7 cellular contexts compared by ENCODE assay signal in genomic region chrX:45771114-45771513, GRCh38.
DNase-seq lines count a peak whose midpoint lies in the region; ATAC-seq and TF ChIP-seq lines count a peak whose summit lies in the region.

No MANE protein-coding gene starts in this region.

- H3K4me3 ChIP-seq in foreskin fibroblast (ENCODE audit: low read depth in 1 of 2, low read length in 2 of 2) (peak overlapping the region; percentile 63 to 83), skeletal muscle tissue (ENCODE audit: low read length in 3 of 3) (peak overlapping the region in 1 of 3 donors; percentile 15), OCI-LY7 (ENCODE audit: low read depth, low read length, poor library complexity, severe bottlenecking) (no peak overlapping the region)

- no peaks in the 10 kb centered on the region for H3K36me3 Mint-ChIP-seq in T-helper 17 cell (ENCODE audit: low read depth)

- no peak for ATAC-seq in T-helper 17 cell
- ATAC-seq in GM21423 (IDR thresholded peaks at IDR 0.05; ENCODE audit: unreplicated experiment) = no peak

- TF ChIP-seq CTCF in foreskin fibroblast (IDR thresholded peaks at IDR 0.05; ENCODE audit: low read depth, low read length) = no peak
- no peak for TF ChIP-seq CTCF in OCI-LY7 (conservative IDR thresholded peaks at IDR 0.05; ENCODE audit: low read length)

- H4K20me1 ChIP-seq in OCI-LY7 (ENCODE audit: insufficient read depth, low read length) = no peaks in the 10 kb centered on the region

- H3K4me1 ChIP-seq in skeletal muscle tissue (ENCODE audit: control insufficient read depth in 3 of 3, insufficient read depth in 3 of 3, low read length in 3 of 3) (peaks cover 0 to 4% (median 2%) of the 10 kb centered on the region in 3 donors), OCI-LY7 (ENCODE audit: insufficient read depth, low read length, poor library complexity, severe bottlenecking) (no peaks in the 10 kb centered on the region)

- H3K27me3 Mint-ChIP-seq in T-helper 17 cell = no peaks in the 10 kb centered on the region

- peak overlapping the region; percentile 95 for H3K27ac Mint-ChIP-seq in T-helper 17 cell

- H3K9ac ChIP-seq in skeletal muscle tissue (ENCODE audit: low read depth in 1 of 3, low read length in 3 of 3) = no peak overlapping the region

- H3K9me3 ChIP-seq in T-helper 17 cell (ENCODE audit: control insufficient read depth, low read length, poor library complexity, severe bottlenecking) = no peaks in the 10 kb centered on the region
- H3K9me3 ChIP-seq in skeletal muscle tissue (ENCODE audit: control insufficient read depth in 3 of 3, low read length in 3 of 3) = no peaks in the 10 kb centered on the region
- H3K9me3 ChIP-seq in OCI-LY7 (ENCODE audit: low read length) = no peaks in the 10 kb centered on the region

- H3K4me1 Mint-ChIP-seq in T-helper 17 cell = peaks cover 29% of the 10 kb centered on the region

- H3K27ac ChIP-seq in skeletal muscle tissue (ENCODE audit: low read depth, low read length) (peak overlapping the region; percentile 15), OCI-LY7 (ENCODE audit: low read depth, low read length, poor library complexity, severe bottlenecking) (no peak overlapping the region)

- H3K36me3 ChIP-seq in skeletal muscle tissue (ENCODE audit: control insufficient read depth in 3 of 3, insufficient read depth in 3 of 3, low read length in 3 of 3) = no peaks in the 10 kb centered on the region
- no peaks in the 10 kb centered on the region for H3K36me3 ChIP-seq in OCI-LY7 (ENCODE audit: insufficient read depth, low read length)

- no peaks in the 10 kb centered on the region for H3K9me2 ChIP-seq in OCI-LY7 (ENCODE audit: insufficient read depth, low read length)

- no peak overlapping the region for H3K4me2 ChIP-seq in OCI-LY7 (ENCODE audit: low read length)

- DNase-seq in H4 (ENCODE audit: low spot score) (peak; percentile 96), T-helper 17 cell (no peak), foreskin fibroblast (peak; percentile 91 to 94), OCI-LY7 (ENCODE audit: low spot score) (no peak), activated gamma-delta T cell (lab: John Stamatoyannopoulos, UW) (no peak)

- no peaks in the 10 kb centered on the region for H3K79me2 ChIP-seq in OCI-LY7 (ENCODE audit: insufficient read depth, low read depth, low read length)

- peak overlapping the region; percentile 89 for H3K4me3 Mint-ChIP-seq in T-helper 17 cell

- CTCF ChIA-PET in OCI-LY7 (lab: Charles Lee; ENCODE audit: unreplicated experiment) = no interaction called here

- no TSS peak for BruUV-seq in OCI-LY7 (replicated peaks; lab: Mats Ljungman, UMichigan)

- H2AFZ ChIP-seq in OCI-LY7 (ENCODE audit: low read length) = no peak overlapping the region

- peaks cover 0 to 18% (median 0%) of the 10 kb centered on the region in 3 donors for H3K27me3 ChIP-seq in skeletal muscle tissue (ENCODE audit: control insufficient read depth in 3 of 3, insufficient read depth in 3 of 3, low read length in 3 of 3)

- intact Hi-C loops in OCI-LY7 (cut with micrococcal nuclease; ENCODE audit: unreplicated experiment) = no loop called here

- POLR2A ChIA-PET in OCI-LY7 (lab: Charles Lee) = no interaction called here

Comparison
In these comparisons a context has a peak if more than half of its experiments do, and no peak if none do; other contexts are left out.
1. DNase-seq: peak in H4 (single experiment) and foreskin fibroblast (2 of 2); none in T-helper 17 cell (0 of 3), OCI-LY7 (single experiment) and activated gamma-delta T cell (single experiment).